In genomic region chr2:234326694-234327093, GRCh38 we compare ENCODE assay signal across 30 cellular contexts.
"Had no signal": no experiment of that assay in that cellular context is flagged by ENCODE, and none has a peak within 500 bp of the region (broad histone marks: within the 10 kb centered on the region; RNA-seq: fewer than 3 reads in every experiment).

No MANE protein-coding gene starts in this region.

- H3K27me3 Mint-ChIP-seq: activated CD4-positive, alpha-beta memory T cell treated with anti-CD3 and anti-CD28 coated beads, Interleukin-2, amount 10 ng/mL, durations not matched to agents 7 days and 5 days; activated CD4-positive, alpha-beta T cell treated with anti-CD3 and anti-CD28 coated beads for 36 hours; activated CD4-positive, alpha-beta T cell treated with anti-CD3 and anti-CD28 coated beads, Interleukin-2, amount 10 ng/mL, durations not matched to agents 24 days and 14 days; activated naive CD8-positive, alpha-beta T cell; activated naive CD8-positive, alpha-beta T cell treated with anti-CD3 and anti-CD28 coated beads, Interleukin-2, amount 50 U/mL, for 24 hours; activated T-cell treated with anti-CD3 and anti-CD28 coated beads, Interleukin-2, amount 50 U/mL, for 24 hours had no signal

- H3K36me3 Mint-ChIP-seq: activated naive CD8-positive, alpha-beta T cell had no signal

- ATAC-seq: activated CD4-positive, alpha-beta T cell treated with anti-CD3 and anti-CD28 coated beads for 36 hours; activated naive CD8-positive, alpha-beta T cell treated with anti-CD3 and anti-CD28 coated beads, Interleukin-2, amount 50 U/mL, for 24 hours; activated T-cell treated with anti-CD3 and anti-CD28 coated beads, Interleukin-2, amount 50 U/mL, for 72 hours; body of pancreas; esophagus mucosa; foreskin keratinocyte; gastrocnemius medialis had no signal

- H3K4me1 ChIP-seq: adrenal gland, body of pancreas, foreskin keratinocyte, gastrocnemius medialis had no signal

- DNase-seq: activated CD4-positive, alpha-beta memory T cell treated with anti-CD3 and anti-CD28 coated beads, Interleukin-2, amount 10 ng/mL, durations not matched to agents 7 days and 5 days; activated CD4-positive, alpha-beta T cell treated with anti-CD3 and anti-CD28 coated beads for 36 hours; activated CD4-positive, alpha-beta T cell treated with anti-CD3 and anti-CD28 coated beads, Interleukin-2, amount 10 ng/mL, durations not matched to agents 24 days and 14 days; activated CD4-positive, CD25-positive, alpha-beta regulatory T cell; activated CD4-positive, CD25-positive, alpha-beta regulatory T cell treated with anti-CD3 and anti-CD28 coated beads, Interleukin-2, amount 50 U/mL, for 72 hours; activated CD8-positive, alpha-beta memory T cell treated with anti-CD3 and anti-CD28 coated beads, Interleukin-2, amount 50 U/mL, for 48 hours; activated gamma-delta T cell treated with Interleukin-2 at 50 U/mL for 16 hours; activated naive CD4-positive, alpha-beta T cell treated with anti-CD3 and anti-CD28 coated beads, Interleukin-2, amount 50 U/mL, for 16 hours; activated naive CD4-positive, alpha-beta T cell treated with Interleukin-2 at 50 U/mL for 16 hours; activated naive CD8-positive, alpha-beta T cell treated with anti-CD3 and anti-CD28 coated beads, Interleukin-2, amount 50 U/mL, for 24 hours; activated T-cell treated with anti-CD3 and anti-CD28 coated beads for 4 hours; activated T-cell treated with anti-CD3 and anti-CD28 coated beads, Interleukin-2, amount 50 U/mL, for 24 hours; activated T-cell treated with anti-CD3 and anti-CD28 coated beads, Interleukin-2, amount 50 U/mL, for 72 hours; adrenal gland; amygdala; aorta; body of pancreas; central memory CD4-positive, alpha-beta T cell; dorsolateral prefrontal cortex; effector memory CD4-positive, alpha-beta T cell; endodermal cell; foreskin keratinocyte; gastrocnemius medialis; glutamatergic neuron; T-helper 2 cell had no signal

- H3K4me3 ChIP-seq: adrenal gland, body of pancreas, cardiac muscle cell, coronary artery, dorsolateral prefrontal cortex, gastrocnemius medialis had no signal

- H3K36me3 ChIP-seq: adrenal gland, cardiac muscle cell, gastrocnemius medialis had no signal

- H3K27ac Mint-ChIP-seq: activated CD4-positive, alpha-beta memory T cell treated with anti-CD3 and anti-CD28 coated beads, Interleukin-2, amount 10 ng/mL, durations not matched to agents 7 days and 5 days; activated CD4-positive, alpha-beta T cell treated with anti-CD3 and anti-CD28 coated beads for 36 hours; activated CD4-positive, alpha-beta T cell treated with anti-CD3 and anti-CD28 coated beads, Interleukin-2, amount 10 ng/mL, durations not matched to agents 24 days and 14 days; activated naive CD8-positive, alpha-beta T cell; activated naive CD8-positive, alpha-beta T cell treated with anti-CD3 and anti-CD28 coated beads, Interleukin-2, amount 50 U/mL, for 24 hours; activated T-cell treated with anti-CD3 and anti-CD28 coated beads, Interleukin-2, amount 50 U/mL, for 24 hours; activated T-cell treated with anti-CD3 and anti-CD28 coated beads, Interleukin-2, amount 50 U/mL, for 72 hours; endodermal cell had no signal

- H3K27me3 ChIP-seq: adrenal gland, body of pancreas, cardiac muscle cell, foreskin keratinocyte, gastrocnemius medialis had no signal

- H3K27ac ChIP-seq: adrenal gland, body of pancreas, cardiac muscle cell, coronary artery, dorsolateral prefrontal cortex, foreskin keratinocyte, gastrocnemius medialis had no signal

- H3K4me3 Mint-ChIP-seq: activated CD4-positive, alpha-beta memory T cell treated with anti-CD3 and anti-CD28 coated beads, Interleukin-2, amount 10 ng/mL, durations not matched to agents 7 days and 5 days; activated CD4-positive, alpha-beta T cell treated with anti-CD3 and anti-CD28 coated beads for 36 hours; activated CD4-positive, alpha-beta T cell treated with anti-CD3 and anti-CD28 coated beads, Interleukin-2, amount 10 ng/mL, durations not matched to agents 24 days and 14 days; activated naive CD8-positive, alpha-beta T cell; activated naive CD8-positive, alpha-beta T cell treated with anti-CD3 and anti-CD28 coated beads, Interleukin-2, amount 50 U/mL, for 24 hours; activated T-cell treated with anti-CD3 and anti-CD28 coated beads, Interleukin-2, amount 50 U/mL, for 24 hours; activated T-cell treated with anti-CD3 and anti-CD28 coated beads, Interleukin-2, amount 50 U/mL, for 72 hours; dendritic cell treated with granulocyte-macrophage colony-stimulating factor and Interleukin-4, amounts not matched to agents 40 ng/mL and 50 ng/mL, for 4 days; endodermal cell had no signal

- H3K9me3 ChIP-seq: adrenal gland, body of pancreas, gastrocnemius medialis had no signal

- H3K9me3 Mint-ChIP-seq: activated CD4-positive, alpha-beta memory T cell treated with anti-CD3 and anti-CD28 coated beads, Interleukin-2, amount 10 ng/mL, durations not matched to agents 7 days and 5 days; activated naive CD8-positive, alpha-beta T cell treated with anti-CD3 and anti-CD28 coated beads, Interleukin-2, amount 50 U/mL, for 24 hours; activated T-cell treated with anti-CD3 and anti-CD28 coated beads, Interleukin-2, amount 50 U/mL, for 24 hours; activated T-cell treated with anti-CD3 and anti-CD28 coated beads, Interleukin-2, amount 50 U/mL, for 72 hours; dendritic cell treated with granulocyte-macrophage colony-stimulating factor and Interleukin-4, amounts not matched to agents 40 ng/mL and 50 ng/mL, for 4 days; endodermal cell had no signal
